Comparison of ENCODE assay signal across 31 cellular contexts in the genomic region with DNA sequence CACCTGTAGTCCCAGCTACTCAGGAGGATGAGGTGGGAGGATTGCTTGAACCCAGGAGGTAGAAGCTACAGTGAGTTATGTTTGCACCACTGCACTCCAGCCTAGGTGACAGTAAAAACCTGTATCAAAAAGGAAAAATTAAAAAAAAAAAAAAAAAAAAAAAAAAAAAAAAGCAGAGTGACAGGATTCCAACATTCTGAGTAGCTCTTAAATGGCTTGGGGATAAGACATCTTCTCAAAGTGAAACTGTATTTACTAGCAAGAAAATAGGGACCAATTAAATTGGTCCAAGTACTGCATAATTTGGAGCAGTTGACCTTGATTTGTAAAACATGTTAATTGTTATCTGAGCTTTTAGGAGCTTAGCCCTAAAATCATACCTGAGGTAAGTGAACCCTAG.
"Had no signal": no experiment of that assay in that cellular context is flagged by ENCODE, and none has a peak within 500 bp of the region (broad histone marks: within the 10 kb centered on the region; RNA-seq: fewer than 3 reads in every experiment).

No MANE protein-coding gene starts in this region.

- H3K4me3 Mint-ChIP-seq: natural killer cell; nephron; neural progenitor cell; stimulated activated memory B cell treated with anti-CD40 and anti-IgM and Interleukin-4, amounts not matched to agents 10 μg/mL and 1 μg/mL and 100 μg/mL, for 72 hours; stimulated activated naive CD8-positive, alpha-beta T cell treated with anti-CD3 and anti-CD28 coated beads, Interleukin-15, amount 100 ng/mL, for 72 hours had no signal

- H3K4me1 Mint-ChIP-seq: natural killer cell; nephron; neural progenitor cell; stimulated activated memory B cell treated with anti-CD40 and anti-IgM and Interleukin-4, amounts not matched to agents 10 μg/mL and 1 μg/mL and 100 μg/mL, for 72 hours; stimulated activated naive CD8-positive, alpha-beta T cell treated with anti-CD3 and anti-CD28 coated beads, Interleukin-15, amount 100 ng/mL, for 72 hours had no signal

- ATAC-seq: natural killer cell; psoas muscle; right cardiac atrium; sciatic nerve; stimulated activated memory B cell treated with anti-CD40 and anti-IgM and Interleukin-4, amounts not matched to agents 10 μg/mL and 1 μg/mL and 100 μg/mL, for 72 hours; stimulated activated naive CD8-positive, alpha-beta T cell treated with anti-CD3 and anti-CD28 coated beads, Interleukin-15, amount 100 ng/mL, for 72 hours; stimulated activated naive CD8-positive, alpha-beta T cell treated with anti-CD3 and anti-CD28 coated beads, Interleukin-15, Interleukin-2, amounts not matched to agents 100 U/mL and 50 U/mL, for 24 hours had no signal

- H3K27me3 ChIP-seq: neural progenitor cell, ovary, spleen, suprapubic skin, testis, tibial artery, transverse colon, upper lobe of left lung, vagina had no signal

- DNase-seq: natural killer cell; occipital lobe; ovary; posterior cingulate gyrus; psoas muscle; right cardiac atrium; spleen; stimulated activated CD4-positive, alpha-beta T cell treated with anti-CD3 and anti-CD28 coated beads, Interleukin-12 subunit alpha, Interleukin-12 subunit beta, amount 100 ng/mL, for 4 hours; stimulated activated CD4-positive, alpha-beta T cell treated with anti-CD3 and anti-CD28 coated beads, Interleukin-1b, Interleukin-23, amount 100 ng/mL, for 48 hours; stimulated activated CD4-positive, alpha-beta T cell treated with anti-CD3 and anti-CD28 coated beads, Interleukin-4, amount 100 ng/mL, for 1 hour; stimulated activated CD4-positive, alpha-beta T cell treated with anti-CD3 and anti-CD28 coated beads, Interleukin-4, amount 100 ng/mL, for 4 hours; stimulated activated CD8-positive, alpha-beta memory T cell treated with anti-CD3 and anti-CD28 coated beads, Interleukin-4, amount 100 ng/mL, for 48 hours; stimulated activated naive CD4-positive, alpha-beta T cell; stimulated activated naive CD8-positive, alpha-beta T cell treated with anti-CD3 and anti-CD28 coated beads, Interleukin-15, amount 100 ng/mL, for 72 hours; stimulated activated naive CD8-positive, alpha-beta T cell treated with anti-CD3 and anti-CD28 coated beads, Interleukin-15, Interleukin-2, amounts not matched to agents 100 U/mL and 50 U/mL, for 24 hours; substantia nigra; testis; tibial artery; transverse colon; upper lobe of left lung had no signal

- H3K27me3 Mint-ChIP-seq: progenitor cell of endocrine pancreas; stimulated activated naive CD8-positive, alpha-beta T cell treated with anti-CD3 and anti-CD28 coated beads, Interleukin-15, amount 100 ng/mL, for 72 hours had no signal

- H3K9me3 ChIP-seq: ovary, testis, vagina had no signal

- H3K79me2 ChIP-seq: parathyroid adenoma had no signal

- H3K36me3 ChIP-seq: neural progenitor cell, ovary, spleen, suprapubic skin, transverse colon, upper lobe of left lung, vagina had no signal

- H3K4me3 ChIP-seq: neural progenitor cell, ovary, psoas muscle, skin epidermis, smooth muscle cell, spleen, suprapubic skin, testis, tibial artery, transverse colon, upper lobe of left lung, vagina had no signal

- H3K9ac ChIP-seq: neural progenitor cell, parathyroid adenoma had no signal

- H2AFZ ChIP-seq: neural progenitor cell, parathyroid adenoma had no signal

- H3K27ac Mint-ChIP-seq: natural killer cell; nephron; neural progenitor cell; progenitor cell of endocrine pancreas; stimulated activated memory B cell treated with anti-CD40 and anti-IgM and Interleukin-4, amounts not matched to agents 10 μg/mL and 1 μg/mL and 100 μg/mL, for 72 hours; stimulated activated naive CD8-positive, alpha-beta T cell treated with anti-CD3 and anti-CD28 coated beads, Interleukin-15, amount 100 ng/mL, for 72 hours had no signal

- H3K4me1 ChIP-seq: neural progenitor cell, parathyroid adenoma, psoas muscle, testis had no signal

- H3K27ac ChIP-seq: neural progenitor cell, ovary, parathyroid adenoma, psoas muscle, skin epidermis, spleen, suprapubic skin, testis, tibial artery, transverse colon, upper lobe of left lung, vagina had no signal

- H3K36me3 Mint-ChIP-seq: neural progenitor cell had no signal

- FAIRE-seq: urothelium cell line had no signal

- H3K4me2 ChIP-seq: neural progenitor cell, smooth muscle cell had no signal
